Comparison of ENCODE assay signal across 2 cellular contexts in the genomic region with DNA sequence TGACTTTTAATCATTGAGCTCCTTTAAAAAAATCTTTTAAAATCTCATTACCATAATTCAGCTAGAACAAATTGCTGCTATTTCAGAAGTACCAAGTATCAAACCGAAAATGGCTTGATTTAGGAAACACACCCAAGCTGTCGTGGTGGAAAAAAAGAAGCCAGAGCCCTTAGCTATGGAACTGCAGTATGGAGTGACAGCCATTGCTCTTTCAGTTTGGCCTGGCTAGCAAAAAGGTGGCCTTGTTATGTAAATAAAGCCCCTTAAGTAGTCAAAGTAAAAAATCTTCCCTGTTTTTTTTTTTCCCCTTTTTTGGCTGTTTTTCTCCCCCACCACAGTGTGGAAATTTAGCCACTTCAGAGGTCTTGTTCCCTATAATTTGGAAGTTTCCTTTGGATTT.
DNase-seq lines count a peak whose midpoint lies in the region; ATAC-seq and TF ChIP-seq lines count a peak whose summit lies in the region.
"Not testable (repeated sequence)": the region's sequence is repeated elsewhere in the genome, so short reads cannot be mapped to it uniquely, and the experiment has no call there.

No MANE protein-coding gene starts in this region.

- not testable (repeated sequence) for H3K4me3 Mint-ChIP-seq in GM23338, WTC11

- CTCF ChIA-PET in WTC11 (lab: Charles Lee), result not testable (repeated sequence)

- not testable (repeated sequence) for H3K9me2 ChIP-seq in GM23338 (ENCODE audit: insufficient read depth)

- H3K4me1 Mint-ChIP-seq in GM23338, WTC11: not testable (repeated sequence)

- not testable (repeated sequence) for H3K4me3 ChIP-seq in GM23338

- not testable (repeated sequence) for H3K9me3 Mint-ChIP-seq in GM23338, WTC11

- H3K36me3 Mint-ChIP-seq in GM23338 (ENCODE audit: low read depth); WTC11: not testable (repeated sequence)

- not testable (repeated sequence) for H3K36me3 ChIP-seq in GM23338 (ENCODE audit: insufficient read depth)

- not testable (repeated sequence) for H3K27me3 Mint-ChIP-seq in GM23338 (ENCODE audit: insufficient read depth, low read depth, poor library complexity); WTC11 (ENCODE audit: low read depth)

- POLR2A ChIA-PET in WTC11 (lab: Charles Lee), result not testable (repeated sequence)

- H3F3A ChIP-seq in GM23338 (replicated peaks; ENCODE audit: low read depth), result not testable (repeated sequence)

- H4K20me1 ChIP-seq in GM23338 (replicated peaks; ENCODE audit: insufficient read depth), result not testable (repeated sequence)

- not testable (repeated sequence) for H3K79me2 ChIP-seq in GM23338 (replicated peaks; ENCODE audit: insufficient read depth)

- not testable (repeated sequence) for H3K4me2 ChIP-seq in GM23338

- H3K27ac ChIP-seq in GM23338 (ENCODE audit: low read depth), result not testable (repeated sequence)

- not testable (repeated sequence) for H3K27ac Mint-ChIP-seq in GM23338, WTC11

- not testable (repeated sequence) for H2AFZ ChIP-seq in GM23338

- H3K27me3 ChIP-seq in GM23338 (ENCODE audit: insufficient read depth), result not testable (repeated sequence)

- peak; percentile 83 for ATAC-seq in GM23338
- peak; percentile 68 for ATAC-seq in WTC11

- TF ChIP-seq CTCF in GM23338 (conservative IDR thresholded peaks at IDR 0.05; ENCODE audit: low read depth in 2 of 2); WTC11 (IDR thresholded peaks at IDR 0.05): not testable (repeated sequence)

- H3K4me1 ChIP-seq in GM23338 (ENCODE audit: insufficient read depth), result not testable (repeated sequence)

- DNase-seq in GM23338 (ENCODE audit: low spot score); WTC11 (ENCODE audit: low spot score): not testable (repeated sequence)
